ENCODE assay signal across 1 cellular context in genomic region chr22:24990344-24990905, GRCh38.
TF ChIP-seq lines count a peak whose summit lies in the region.

No MANE protein-coding gene starts in this region.

TF ChIP-seq in A549, 52 proteins besides CTCF, POLR2A, EP300 and RAD21 (continued from another document):
- TF ChIP-seq POLR2AphosphoS2 (conservative IDR thresholded peaks at IDR 0.05; ENCODE audit: low read length) (no peak), KDM5A (IDR thresholded peaks at IDR 0.05) (no peak), CBX2 (IDR thresholded peaks at IDR 0.05; ENCODE audit: borderline replicate concordance, low read depth) (no peak), MAZ (IDR thresholded peaks at IDR 0.05; ENCODE audit: borderline replicate concordance, low read depth, low read length) (no peak), HEYL (CRISPR knock-in tag; IDR thresholded peaks at IDR 0.05) (no peak), PHF8 (IDR thresholded peaks at IDR 0.05; ENCODE audit: borderline replicate concordance, low read depth) (no peak), USF2 (IDR thresholded peaks at IDR 0.05) (no peak), RNF2 (IDR thresholded peaks at IDR 0.05; ENCODE audit: borderline replicate concordance, low read depth) (no peak), PBX3 (IDR thresholded peaks at IDR 0.05) (no peak)
